Comparison of ENCODE assay signal across 1 cellular context in the genomic region with DNA sequence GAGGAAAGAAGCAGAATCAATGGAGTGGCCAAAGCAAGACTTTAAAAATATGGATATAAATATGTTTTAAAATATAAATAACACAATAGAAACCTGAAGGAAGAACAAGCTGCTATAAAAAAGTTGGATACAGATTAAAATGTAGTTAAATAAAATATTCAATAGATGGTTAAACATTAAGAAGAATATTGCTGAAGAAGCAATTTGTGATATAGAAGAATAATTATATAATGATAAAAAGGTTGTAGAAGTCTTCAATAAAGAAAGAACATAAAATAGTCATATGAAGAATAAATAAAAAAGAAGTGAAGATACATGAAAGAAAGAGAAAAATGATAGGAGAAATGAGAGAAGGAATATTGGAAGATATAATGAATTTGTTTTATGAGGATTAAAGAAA.
TF ChIP-seq lines count a peak whose summit lies in the region.

No MANE protein-coding gene starts in this region.

TF ChIP-seq in K562, 482 proteins besides CTCF, POLR2A, EP300 and RAD21 (continued from another document):
- TF ChIP-seq, protein P1, sequence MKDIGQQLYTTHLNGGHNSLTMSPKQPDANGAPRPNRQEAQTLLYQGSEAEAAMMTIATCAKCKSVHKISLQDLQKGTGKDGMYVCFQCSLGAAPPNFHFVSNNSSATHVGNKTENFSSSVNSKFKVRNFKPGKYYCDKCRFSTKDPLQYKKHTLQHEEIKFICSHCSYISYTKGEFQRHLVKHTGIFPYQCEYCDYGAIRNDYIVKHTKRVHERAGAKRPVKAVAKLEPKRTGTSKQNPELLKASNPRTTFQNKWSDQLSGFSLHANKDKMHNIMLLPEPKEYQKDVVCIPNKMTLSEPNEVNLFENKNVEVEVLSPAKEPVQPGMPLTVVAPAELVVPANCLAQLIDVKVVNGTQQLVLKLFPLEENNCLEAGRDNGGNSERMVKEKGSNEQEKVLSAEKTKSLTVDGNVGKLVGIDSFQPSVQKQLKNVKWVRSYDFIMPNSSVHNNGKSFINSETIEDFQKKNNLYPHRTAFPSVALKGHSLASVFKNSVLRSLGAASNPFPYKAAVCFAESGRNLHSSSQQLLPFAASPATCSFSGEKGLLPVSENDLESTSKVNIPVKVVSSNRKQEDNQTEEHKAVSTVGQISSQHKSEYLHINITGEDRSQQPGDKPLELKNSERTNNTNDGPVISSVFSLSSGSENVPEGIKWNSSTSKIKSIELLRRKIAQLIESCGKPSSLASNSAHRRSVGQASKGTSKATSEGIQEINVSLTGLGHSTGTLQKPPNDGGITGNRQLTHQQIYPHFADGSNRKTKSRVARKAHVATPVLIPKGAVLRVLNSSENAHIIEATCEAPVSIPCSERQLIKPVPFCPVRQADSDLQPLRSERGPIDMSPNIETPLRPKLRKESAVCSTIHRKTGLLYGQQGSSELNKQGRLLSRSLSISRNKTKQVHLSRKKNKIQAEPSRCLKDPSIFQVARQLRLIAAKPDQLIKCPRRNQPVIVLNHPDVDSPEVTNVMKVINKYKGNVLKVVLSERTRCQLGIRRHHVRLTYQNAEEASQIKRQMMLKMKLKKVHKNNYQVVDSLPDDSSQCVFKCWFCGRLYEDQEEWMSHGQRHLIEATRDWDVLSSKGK (CRISPR knock-in tag; IDR thresholded peaks at IDR 0.05) = no peak
- TF ChIP-seq MAFG (tag; conservative IDR thresholded peaks at IDR 0.05) = peak; percentile 58
- TF ChIP-seq NEUROD1 (IDR thresholded peaks at IDR 0.05; ENCODE audit: borderline replicate concordance, low read depth, low read length, partially characterized antibody) = no peak
- TF ChIP-seq TSC22D4 (tag; IDR thresholded peaks at IDR 0.05) = no peak
- TF ChIP-seq ZFX (CRISPR knock-in tag; IDR thresholded peaks at IDR 0.05) = no peak
- TF ChIP-seq SIN3B (IDR thresholded peaks at IDR 0.05; ENCODE audit: low read depth) = no peak
- no peak for TF ChIP-seq FOXM1 (IDR thresholded peaks at IDR 0.05; ENCODE audit: low read depth)
- TF ChIP-seq FOXM1 (CRISPR knock-in tag; IDR thresholded peaks at IDR 0.05; ENCODE audit: low read depth) = no peak
- no peak for TF ChIP-seq LCOR (CRISPR knock-in tag; IDR thresholded peaks at IDR 0.05)
- TF ChIP-seq NELFE (IDR thresholded peaks at IDR 0.05; ENCODE audit: insufficient read depth, insufficient read length) = no peak
- TF ChIP-seq E2F3 (CRISPR knock-in tag; IDR thresholded peaks at IDR 0.05) = no peak
- peak; percentile 82 for TF ChIP-seq C11orf30 (IDR thresholded peaks at IDR 0.05; ENCODE audit: low read depth)
- TF ChIP-seq RNF2 (IDR thresholded peaks at IDR 0.05) = no peak
- TF ChIP-seq NFXL1 (CRISPR knock-in tag; IDR thresholded peaks at IDR 0.05) = no peak
- peak; percentile 9; the same call in 1 of the 2 replicates for TF ChIP-seq MAFF (IDR thresholded peaks at IDR 0.05; ENCODE audit: low read length)
- no peak for TF ChIP-seq ZNF778 (CRISPR knock-in tag; IDR thresholded peaks at IDR 0.05)
- TF ChIP-seq FOXK2 (conservative IDR thresholded peaks at IDR 0.05 in 1 of 2, IDR thresholded peaks at IDR 0.05 in 1 of 2; ENCODE audit: low read depth in 2 of 2) = no peak
